In the genomic region with DNA sequence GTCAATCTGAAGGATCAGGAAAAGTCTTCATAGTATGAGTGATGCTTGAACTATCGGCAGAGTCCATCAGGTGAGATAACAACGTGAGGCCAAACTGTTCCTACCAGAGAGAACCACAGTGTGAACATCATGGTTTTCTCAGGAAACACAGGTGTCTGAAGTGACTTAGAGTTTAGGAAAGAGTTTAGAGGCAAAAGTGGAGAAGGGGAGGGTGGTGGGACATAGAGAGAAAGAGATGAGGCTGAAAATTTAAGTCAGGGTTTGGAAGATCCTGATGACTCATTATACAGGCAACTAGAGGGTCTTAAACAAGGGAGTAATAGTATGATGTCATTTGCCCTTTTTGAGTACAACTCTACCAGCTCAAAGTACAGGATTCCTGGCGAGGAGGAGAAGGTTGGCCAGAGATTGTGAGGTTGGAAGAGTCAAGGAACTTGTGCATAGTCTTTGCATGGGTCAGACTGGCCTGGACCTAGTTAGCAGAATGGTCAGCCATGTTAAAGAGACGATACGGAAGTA, we compare ENCODE assay signal across 2 cellular contexts.
A peak's percentile ranks its signal among the peaks of the same experiment; 100 is the strongest.
TF ChIP-seq lines count a peak whose summit lies in the region.

No MANE protein-coding gene starts in this region.

TF ChIP-seq in HepG2, 621 proteins besides CTCF, POLR2A, EP300 and RAD21:
- TF ChIP-seq ATF7 (IDR thresholded peaks at IDR 0.05): peak; percentile 62
- no peak for TF ChIP-seq ATF7 (CRISPR knock-in tag; IDR thresholded peaks at IDR 0.05)
- no peak for TF ChIP-seq SMAD9 (CRISPR knock-in tag; IDR thresholded peaks at IDR 0.05)
- peak; percentile 23; the same call in 1 of the 2 replicates for TF ChIP-seq CREB1 (IDR thresholded peaks at IDR 0.05)
- TF ChIP-seq CREB1 (CRISPR knock-in tag; IDR thresholded peaks at IDR 0.05): no peak
- TF ChIP-seq, protein P1, sequence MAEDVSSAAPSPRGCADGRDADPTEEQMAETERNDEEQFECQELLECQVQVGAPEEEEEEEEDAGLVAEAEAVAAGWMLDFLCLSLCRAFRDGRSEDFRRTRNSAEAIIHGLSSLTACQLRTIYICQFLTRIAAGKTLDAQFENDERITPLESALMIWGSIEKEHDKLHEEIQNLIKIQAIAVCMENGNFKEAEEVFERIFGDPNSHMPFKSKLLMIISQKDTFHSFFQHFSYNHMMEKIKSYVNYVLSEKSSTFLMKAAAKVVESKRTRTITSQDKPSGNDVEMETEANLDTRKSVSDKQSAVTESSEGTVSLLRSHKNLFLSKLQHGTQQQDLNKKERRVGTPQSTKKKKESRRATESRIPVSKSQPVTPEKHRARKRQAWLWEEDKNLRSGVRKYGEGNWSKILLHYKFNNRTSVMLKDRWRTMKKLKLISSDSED (CRISPR knock-in tag; IDR thresholded peaks at IDR 0.05): no peak
- no peak for TF ChIP-seq ZNF883 (CRISPR knock-in tag; IDR thresholded peaks at IDR 0.05; ENCODE audit: not compliant biosample characterization)
TF ChIP-seq in HepG2: peak in this region for 2.

TF ChIP-seq in K562, 482 proteins besides CTCF, POLR2A, EP300 and RAD21:
- TF ChIP-seq, protein P2, sequence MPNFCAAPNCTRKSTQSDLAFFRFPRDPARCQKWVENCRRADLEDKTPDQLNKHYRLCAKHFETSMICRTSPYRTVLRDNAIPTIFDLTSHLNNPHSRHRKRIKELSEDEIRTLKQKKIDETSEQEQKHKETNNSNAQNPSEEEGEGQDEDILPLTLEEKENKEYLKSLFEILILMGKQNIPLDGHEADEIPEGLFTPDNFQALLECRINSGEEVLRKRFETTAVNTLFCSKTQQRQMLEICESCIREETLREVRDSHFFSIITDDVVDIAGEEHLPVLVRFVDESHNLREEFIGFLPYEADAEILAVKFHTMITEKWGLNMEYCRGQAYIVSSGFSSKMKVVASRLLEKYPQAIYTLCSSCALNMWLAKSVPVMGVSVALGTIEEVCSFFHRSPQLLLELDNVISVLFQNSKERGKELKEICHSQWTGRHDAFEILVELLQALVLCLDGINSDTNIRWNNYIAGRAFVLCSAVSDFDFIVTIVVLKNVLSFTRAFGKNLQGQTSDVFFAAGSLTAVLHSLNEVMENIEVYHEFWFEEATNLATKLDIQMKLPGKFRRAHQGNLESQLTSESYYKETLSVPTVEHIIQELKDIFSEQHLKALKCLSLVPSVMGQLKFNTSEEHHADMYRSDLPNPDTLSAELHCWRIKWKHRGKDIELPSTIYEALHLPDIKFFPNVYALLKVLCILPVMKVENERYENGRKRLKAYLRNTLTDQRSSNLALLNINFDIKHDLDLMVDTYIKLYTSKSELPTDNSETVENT (CRISPR knock-in tag; IDR thresholded peaks at IDR 0.05): no peak
- TF ChIP-seq, protein P3, sequence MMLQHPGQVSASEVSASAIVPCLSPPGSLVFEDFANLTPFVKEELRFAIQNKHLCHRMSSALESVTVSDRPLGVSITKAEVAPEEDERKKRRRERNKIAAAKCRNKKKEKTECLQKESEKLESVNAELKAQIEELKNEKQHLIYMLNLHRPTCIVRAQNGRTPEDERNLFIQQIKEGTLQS (IDR thresholded peaks at IDR 0.05): peak; percentile 39; the same call in 1 of the 2 replicates
- TF ChIP-seq, protein P3 (CRISPR knock-in tag; conservative IDR thresholded peaks at IDR 0.05): no peak
